In genomic region chr19:48127561-48127960, GRCh38 we compare ENCODE assay signal across 29 cellular contexts.
"Had no signal": no experiment of that assay in that cellular context is flagged by ENCODE, and none has a peak within 500 bp of the region (broad histone marks: within the 10 kb centered on the region; RNA-seq: fewer than 3 reads in every experiment).

No MANE protein-coding gene starts in this region.

- DNase-seq: stimulated activated CD4-positive, alpha-beta T cell treated with anti-CD3 and anti-CD28 coated beads, Interleukin-2, amount 100 ng/mL, for 48 hours; stimulated activated CD4-positive, alpha-beta T cell treated with anti-CD3 and anti-CD28 coated beads, Interleukin-4, amount 100 ng/mL, for 1 hour; stimulated activated CD4-positive, alpha-beta T cell treated with anti-CD3 and anti-CD28 coated beads, Interleukin-4, amount 100 ng/mL, for 24 hours; stimulated activated CD4-positive, alpha-beta T cell treated with anti-CD3 and anti-CD28 coated beads, Interleukin-4, amount 100 ng/mL, for 4 hours; stimulated activated CD8-positive, alpha-beta memory T cell treated with anti-CD3 and anti-CD28 coated beads, Interleukin-4, amount 100 ng/mL, for 48 hours; stimulated activated naive B cell treated with anti-CD40 and anti-IgM and Interleukin-4, amounts not matched to agents 10 μg/mL and 1 μg/mL and 100 μg/mL, for 72 hours; stimulated activated naive CD4-positive, alpha-beta T cell; stimulated activated naive CD4-positive, alpha-beta T cell treated with Interleukin-2 at 50 U/mL for 16 hours; stimulated activated naive CD8-positive, alpha-beta T cell treated with anti-CD3 and anti-CD28 coated beads, Interleukin-15, amount 100 ng/mL, for 72 hours; stimulated activated naive CD8-positive, alpha-beta T cell treated with anti-CD3 and anti-CD28 coated beads, Interleukin-15, Interleukin-2, amounts not matched to agents 100 U/mL and 50 U/mL, for 24 hours; stomach; substantia nigra; testis; thyroid gland; tibial artery; transverse colon; trophoblast cell; upper lobe of left lung; upper lobe of right lung; uterus had no signal

- H3K4me3 Mint-ChIP-seq: stimulated activated effector memory CD8-positive, alpha-beta T cell treated with anti-CD3 and anti-CD28 coated beads, Interleukin-12 subunit alpha, Interleukin-12 subunit beta, amount 100 ng/mL, for 72 hours; stimulated activated memory B cell treated with anti-CD40 and anti-IgM and Interleukin-4, amounts not matched to agents 10 μg/mL and 1 μg/mL and 100 μg/mL, for 72 hours; stimulated activated naive CD8-positive, alpha-beta T cell treated with anti-CD3 and anti-CD28 coated beads, Interleukin-15, amount 100 ng/mL, for 72 hours; stimulated activated naive CD8-positive, alpha-beta T cell treated with anti-CD3 and anti-CD28 coated beads, Interleukin-15, Interleukin-2, amounts not matched to agents 100 ng/mL and 50 ng/mL, for 24 hours; type B pancreatic cell had no signal

- H3K36me3 ChIP-seq: thyroid gland, transverse colon, uterus had no signal

- H3K27ac ChIP-seq: stomach, suprapubic skin, testis, thoracic aorta, thyroid gland, tibial artery, tibial nerve, transverse colon, upper lobe of left lung, upper lobe of right lung, uterus, vagina had no signal

- H3K27ac Mint-ChIP-seq: stimulated activated memory B cell treated with anti-CD40 and anti-IgM and Interleukin-4, amounts not matched to agents 10 μg/mL and 1 μg/mL and 100 μg/mL, for 72 hours; stimulated activated naive B cell treated with anti-CD40 and anti-IgM and Interleukin-4, amounts not matched to agents 10 μg/mL and 1 μg/mL and 100 μg/mL, for 72 hours; stimulated activated naive CD8-positive, alpha-beta T cell treated with anti-CD3 and anti-CD28 coated beads, Interleukin-15, Interleukin-2, amounts not matched to agents 100 ng/mL and 50 ng/mL, for 24 hours; type B pancreatic cell had no signal

- H3K9me3 ChIP-seq: stomach, suprapubic skin, testis, thoracic aorta, thyroid gland, tibial artery, transverse colon, upper lobe of left lung, upper lobe of right lung, uterus, vagina had no signal

- H3K9me3 Mint-ChIP-seq: stimulated activated effector memory CD8-positive, alpha-beta T cell treated with anti-CD3 and anti-CD28 coated beads, Interleukin-12 subunit alpha, Interleukin-12 subunit beta, amount 100 ng/mL, for 72 hours; stimulated activated naive CD8-positive, alpha-beta T cell treated with anti-CD3 and anti-CD28 coated beads, Interleukin-15, amount 100 ng/mL, for 72 hours; stimulated activated naive CD8-positive, alpha-beta T cell treated with anti-CD3 and anti-CD28 coated beads, Interleukin-15, Interleukin-2, amounts not matched to agents 100 ng/mL and 50 ng/mL, for 24 hours; type B pancreatic cell had no signal

- H3K4me3 ChIP-seq: stomach, suprapubic skin, testis, thoracic aorta, thyroid gland, tibial artery, tibial nerve, transverse colon, upper lobe of left lung, upper lobe of right lung, uterus, vagina had no signal

- FAIRE-seq: urothelium cell line had no signal

- H3K27me3 ChIP-seq: stomach, suprapubic skin, testis, thyroid gland, tibial artery, tibial nerve, transverse colon, upper lobe of left lung, upper lobe of right lung, uterus, vagina had no signal

- H3K27me3 Mint-ChIP-seq: stimulated activated memory B cell treated with anti-CD40 and anti-IgM and Interleukin-4, amounts not matched to agents 10 μg/mL and 1 μg/mL and 100 μg/mL, for 72 hours; stimulated activated naive B cell treated with anti-CD40 and anti-IgM and Interleukin-4, amounts not matched to agents 10 μg/mL and 1 μg/mL and 100 μg/mL, for 72 hours; stimulated activated naive CD8-positive, alpha-beta T cell treated with anti-CD3 and anti-CD28 coated beads, Interleukin-15, amount 100 ng/mL, for 72 hours; stimulated activated naive CD8-positive, alpha-beta T cell treated with anti-CD3 and anti-CD28 coated beads, Interleukin-15, Interleukin-2, amounts not matched to agents 100 ng/mL and 50 ng/mL, for 24 hours; type B pancreatic cell had no signal

- H3K4me1 ChIP-seq: stomach, tibial artery, tibial nerve, transverse colon, uterus, vagina had no signal

- ATAC-seq: stimulated activated effector memory CD8-positive, alpha-beta T cell treated with anti-CD3 and anti-CD28 coated beads, Interleukin-12 subunit alpha, Interleukin-12 subunit beta, amount 100 ng/mL, for 72 hours; stimulated activated memory B cell treated with anti-CD40 and anti-IgM and Interleukin-4, amounts not matched to agents 10 μg/mL and 1 μg/mL and 100 μg/mL, for 72 hours; stimulated activated naive B cell treated with anti-CD40 and anti-IgM and Interleukin-4, amounts not matched to agents 10 μg/mL and 1 μg/mL and 100 μg/mL, for 72 hours; stimulated activated naive CD8-positive, alpha-beta T cell treated with anti-CD3 and anti-CD28 coated beads, Interleukin-15, amount 100 ng/mL, for 72 hours; stimulated activated naive CD8-positive, alpha-beta T cell treated with anti-CD3 and anti-CD28 coated beads, Interleukin-15, Interleukin-2, amounts not matched to agents 100 U/mL and 50 U/mL, for 24 hours; upper lobe of right lung had no signal
